ENCODE assay signal across 8 cellular contexts in genomic region chr4:41990383-41991111, GRCh38. TPM values are rescaled to one million over a fixed set of nuclear protein-coding genes. Genes with fewer than 3 reads are reported as not detected.
DNase-seq lines count a peak whose midpoint lies in the region; ATAC-seq, FAIRE-seq and TF ChIP-seq lines count a peak whose summit lies in the region.

Gene SLC30A9, plus strand, starts transcription at chr4:41990530. Its CDS starts 122 bp downstream, at chr4:41990652.

- H3K9ac ChIP-seq in SU-DHL-6 (ENCODE audit: low read length) = peak within 1 kb of the TSS; percentile 79

- H3K27me3 ChIP-seq in SU-DHL-6 (ENCODE audit: low read length) = no peaks in the 10 kb centered on the region
- no peaks in the 10 kb centered on the region for H3K27me3 ChIP-seq in pancreas
- H3K27me3 ChIP-seq in tibial artery = no peaks in the 10 kb centered on the region

- DNase-seq in NCI-H128 (lab: John Stamatoyannopoulos, UW; ENCODE audit: unreplicated experiment) (peak; percentile 57), Right ventricle myocardium superior (peak; percentile 96), pancreas (peak; percentile 90 to 96 (median 93)), tibial artery (peak; percentile 96 to 97)
- peak; percentile 85 for DNase-seq in activated naive CD8-positive, alpha-beta T cell treated with anti-CD3 and anti-CD28 coated beads, Interleukin-2, amount 10 ng/mL, durations not matched to agents 7 days and 5 days

- 1% methylated on average over 63 of the region's 63 CpGs for WGBS in pancreas, 2 donors

- ATAC-seq in HG02759 (IDR thresholded peaks at IDR 0.05; ENCODE audit: unreplicated experiment) (peak; percentile 99), Right ventricle myocardium superior (ENCODE audit: poor library complexity) (peak; percentile 100), pancreas (peak; percentile 99 to 100 (median 100))
- peak; percentile 95 for ATAC-seq in activated naive CD8-positive, alpha-beta T cell treated with anti-CD3 and anti-CD28 coated beads, Interleukin-2, amount 10 ng/mL, durations not matched to agents 7 days and 5 days (ENCODE audit: low read depth)

- H3K27ac ChIP-seq in SU-DHL-6 (ENCODE audit: low read depth, low read length) = no peak within 1 kb of the TSS
- H3K27ac ChIP-seq in pancreas = peak within 1 kb of the TSS; percentile 60 to 78 (median 72)
- peak within 1 kb of the TSS; percentile 82 to 84 for H3K27ac ChIP-seq in tibial artery

- H3K4me3 ChIP-seq in SU-DHL-6 (ENCODE audit: insufficient read depth, low read length, poor library complexity, severe bottlenecking) (peak within 1 kb of the TSS; percentile 93), pancreas (peak within 1 kb of the TSS; percentile 93 to 99 (median 96)), tibial artery (peak within 1 kb of the TSS; percentile 87 to 95)

- POLR2A ChIA-PET in activated naive CD8-positive, alpha-beta T cell treated with anti-CD3 and anti-CD28 coated beads, Interleukin-2, amount 10 ng/mL, durations not matched to agents 7 days and 5 days (lab: Charles Lee) = interaction anchor here (0.7 to 1.5 kb wide), 2 partner anchors 55 to 666 kb away, joined by 3 to 6 read pairs; partner anchors contain the start of genes ATP8A1 and TMEM33

- H3K4me2 ChIP-seq in SU-DHL-6 (ENCODE audit: low read depth, low read length, poor library complexity, severe bottlenecking) = peak within 1 kb of the TSS; percentile 93

- H3K79me2 ChIP-seq in SU-DHL-6 (ENCODE audit: insufficient read depth, low read length) = peaks cover 45% of the 10 kb centered on the region

- H3K36me3 ChIP-seq in SU-DHL-6 (ENCODE audit: low read length) = 0 out of 2 replicates have a peak, but pooled peaks cover 2% of the 10 kb centered on the region
- H3K36me3 ChIP-seq in pancreas = no peaks in the 10 kb centered on the region
- no peaks in the 10 kb centered on the region for H3K36me3 ChIP-seq in tibial artery

- peak; percentile 54 for TF ChIP-seq CTCF in GM12873 (IDR thresholded peaks at IDR 0.05; ENCODE audit: insufficient read depth, low read depth, low read length, missing control alignments)
- no peak for TF ChIP-seq CTCF in SU-DHL-6 (IDR thresholded peaks at IDR 0.05; ENCODE audit: insufficient read depth, low read length, poor library complexity, severe bottlenecking)
- peak in 3 of 4 donors; percentile 14 to 34 (median 23) for TF ChIP-seq CTCF in pancreas (IDR thresholded peaks at IDR 0.05)
- peak; percentile 32 to 46 for TF ChIP-seq CTCF in tibial artery (IDR thresholded peaks at IDR 0.05)

- H3K4me1 ChIP-seq in pancreas (peaks cover 14 to 30% (median 23%) of the 10 kb centered on the region in 3 donors), tibial artery (peaks cover 3 to 45% (median 18%) of the 10 kb centered on the region in 4 donors)

- no peaks in the 10 kb centered on the region for H3K27me3 Mint-ChIP-seq in activated naive CD8-positive, alpha-beta T cell treated with anti-CD3 and anti-CD28 coated beads, Interleukin-2, amount 10 ng/mL, durations not matched to agents 7 days and 5 days

- peaks cover 3% of the 10 kb centered on the region for H3K36me3 Mint-ChIP-seq in activated naive CD8-positive, alpha-beta T cell treated with anti-CD3 and anti-CD28 coated beads, Interleukin-2, amount 10 ng/mL, durations not matched to agents 7 days and 5 days

- H3F3A ChIP-seq in SU-DHL-6 (ENCODE audit: insufficient read depth) = peaks cover 20% of the 10 kb centered on the region

- H3K4me3 Mint-ChIP-seq in activated naive CD8-positive, alpha-beta T cell treated with anti-CD3 and anti-CD28 coated beads, Interleukin-2, amount 10 ng/mL, durations not matched to agents 7 days and 5 days = peak within 1 kb of the TSS; percentile 100

- peak within 1 kb of the TSS; percentile 92 for H3K27ac Mint-ChIP-seq in activated naive CD8-positive, alpha-beta T cell treated with anti-CD3 and anti-CD28 coated beads, Interleukin-2, amount 10 ng/mL, durations not matched to agents 7 days and 5 days

- H3K9me3 ChIP-seq in SU-DHL-6 (ENCODE audit: insufficient read depth, low read length) (no peaks in the 10 kb centered on the region), pancreas (no peaks in the 10 kb centered on the region), tibial artery (no peaks in the 10 kb centered on the region)

- peak within 1 kb of the TSS; percentile 92 for H2AFZ ChIP-seq in SU-DHL-6 (ENCODE audit: low read depth, low read length, severe bottlenecking)

- no peaks in the 10 kb centered on the region for H3K9me2 ChIP-seq in SU-DHL-6 (replicated peaks; ENCODE audit: insufficient read depth, low read length)

- no peaks in the 10 kb centered on the region for H3K9me3 Mint-ChIP-seq in activated naive CD8-positive, alpha-beta T cell treated with anti-CD3 and anti-CD28 coated beads, Interleukin-2, amount 10 ng/mL, durations not matched to agents 7 days and 5 days

- FAIRE-seq in pancreas (lab: Jason Lieb, UNC) = peak; percentile 61

- intact Hi-C loops in Right ventricle myocardium superior (cut with DNase I) (no loop called here), pancreas (cut with DNase I) (no loop called here), tibial artery (cut with DNase I; ENCODE audit: low total_unique reads) (loop anchor here (5.0 kb wide), 1 partner anchor 53 kb away; the partner anchor contains the start of gene TMEM33)

- peaks cover 26% of the 10 kb centered on the region for H3K4me1 Mint-ChIP-seq in activated naive CD8-positive, alpha-beta T cell treated with anti-CD3 and anti-CD28 coated beads, Interleukin-2, amount 10 ng/mL, durations not matched to agents 7 days and 5 days

- H4K20me1 ChIP-seq in SU-DHL-6 (ENCODE audit: low read depth, low read length) = no peaks in the 10 kb centered on the region

RNA-seq across cellular contexts. Expression of gene SLC30A9, which starts in this region (rescaled TPM):
- 10 to 100 TPM; 35.1 to 38.2 TPM for total RNA-seq in activated naive CD8-positive, alpha-beta T cell treated with anti-CD3 and anti-CD28 coated beads, Interleukin-2, amount 10 ng/mL, durations not matched to agents 7 days and 5 days
- 72.2 TPM for total RNA-seq in Right ventricle myocardium superior
- total RNA-seq in pancreas = 10 to 100 TPM; 18.6 to 31.2 (median 26.9) TPM
- 10 to 100 TPM in 1 of 2 donors, 1 to 10 TPM in 1; 6.2 to 15.1 TPM for polyA plus RNA-seq in pancreas
